In the genomic region with DNA sequence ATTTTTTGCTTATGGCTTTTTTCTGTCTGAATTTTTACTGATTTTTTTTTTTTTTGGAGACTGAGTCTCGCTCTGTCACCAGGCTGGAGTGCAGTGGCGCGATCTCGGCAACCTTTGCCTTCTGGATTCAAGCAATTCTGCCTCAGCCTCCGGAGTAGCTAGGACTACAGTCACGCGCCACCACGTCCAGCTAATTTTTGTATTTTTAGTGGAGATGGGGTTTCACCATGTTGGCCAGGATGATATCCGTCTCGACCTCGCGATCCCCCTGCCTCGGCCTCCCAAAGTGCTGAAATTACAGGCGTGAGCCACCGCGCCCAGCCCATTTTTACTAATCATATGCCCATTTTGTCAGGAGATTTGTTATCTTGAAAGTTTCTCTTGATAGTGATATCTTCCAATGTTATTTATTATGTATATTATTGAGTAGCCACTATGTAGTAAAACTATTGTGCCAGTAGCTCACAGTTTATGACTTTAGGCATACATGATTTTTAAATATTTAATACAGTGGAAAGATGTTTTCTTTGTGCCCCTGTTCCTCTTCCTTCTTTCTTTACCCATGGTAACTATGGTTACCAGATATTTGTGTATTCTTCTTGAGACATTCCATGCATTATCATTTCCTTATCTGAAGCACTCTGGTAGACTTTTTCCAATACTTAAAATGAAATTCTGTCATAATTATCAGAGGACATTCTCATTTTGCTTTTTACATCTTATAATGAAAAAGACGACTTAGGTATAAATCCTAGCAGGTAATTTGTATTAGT, we compare ENCODE assay signal across 9 cellular contexts. TPM values are rescaled to one million over a fixed set of nuclear protein-coding genes. Genes with fewer than 3 reads are reported as not detected.
A peak's percentile ranks its signal among the peaks of the same experiment; 100 is the strongest.
DNase-seq lines count a peak whose midpoint lies in the region; ATAC-seq and TF ChIP-seq lines count a peak whose summit lies in the region.
"Had no signal": no experiment of that assay in that cellular context is flagged by ENCODE, and none has a peak within 500 bp of the region (broad histone marks: within the 10 kb centered on the region; RNA-seq: fewer than 3 reads in every experiment).

No MANE protein-coding gene starts in this region.

- TF ChIP-seq CTCF in HFFc6 (IDR thresholded peaks at IDR 0.05) = no peak

- H3K27me3 Mint-ChIP-seq in HFFc6 (ENCODE audit: insufficient read depth) = peaks cover 1% of the 10 kb centered on the region; the same call in 1 of the 2 replicates
- no peaks in the 10 kb centered on the region for H3K27me3 Mint-ChIP-seq in activated CD4-positive, alpha-beta memory T cell treated with anti-CD3 and anti-CD28 coated beads, Interleukin-2, amount 10 ng/mL, durations not matched to agents 7 days and 5 days

- peaks cover 22% of the 10 kb centered on the region for H3K4me1 Mint-ChIP-seq in HFFc6 (ENCODE audit: low read depth)
- H3K4me1 Mint-ChIP-seq in activated CD4-positive, alpha-beta memory T cell treated with anti-CD3 and anti-CD28 coated beads, Interleukin-2, amount 10 ng/mL, durations not matched to agents 7 days and 5 days = peaks cover 45% of the 10 kb centered on the region

- H3K9me3 Mint-ChIP-seq in HFFc6 = no peaks in the 10 kb centered on the region
- H3K9me3 Mint-ChIP-seq in activated CD4-positive, alpha-beta memory T cell treated with anti-CD3 and anti-CD28 coated beads, Interleukin-2, amount 10 ng/mL, durations not matched to agents 7 days and 5 days = no peaks in the 10 kb centered on the region

- H3K27ac Mint-ChIP-seq in HFFc6 = peak overlapping the region; percentile 98
- H3K27ac Mint-ChIP-seq in activated CD4-positive, alpha-beta memory T cell treated with anti-CD3 and anti-CD28 coated beads, Interleukin-2, amount 10 ng/mL, durations not matched to agents 7 days and 5 days = no peak overlapping the region

- DNase-seq in CD1c-positive myeloid dendritic cell (ENCODE audit: extremely low spot score) = peak; percentile 28
- no peak for DNase-seq in HFFc6
- DNase-seq in activated CD4-positive, alpha-beta memory T cell treated with anti-CD3 and anti-CD28 coated beads, Interleukin-2, amount 10 ng/mL, durations not matched to agents 7 days and 5 days = no peak
- peak; percentile 2 for DNase-seq in kidney tubule cell (ENCODE audit: low spot score)
- DNase-seq in HPDE6-E6E7 (ENCODE audit: extremely low spot score) = no peak
- DNase-seq in SW 1271 (lab: John Stamatoyannopoulos, UW) = no peak
- DNase-seq: NCI-H2227 treated with DMSO at 0.1 percent for 48 hours had no signal

- ATAC-seq in GM18873 (IDR thresholded peaks at IDR 0.05; ENCODE audit: low FRiP score, unreplicated experiment) (no peak), HG02763 (IDR thresholded peaks at IDR 0.05; ENCODE audit: unreplicated experiment) (no peak)

- CTCF ChIA-PET in activated CD4-positive, alpha-beta memory T cell treated with anti-CD3 and anti-CD28 coated beads, Interleukin-2, amount 10 ng/mL, durations not matched to agents 7 days and 5 days (lab: Charles Lee) = interaction anchor here (0.7 to 1.5 kb wide), 3 partner anchors 31 to 181 kb away, joined by 3 to 4 read pairs (median 4); a partner anchor contains a TSS

- POLR2A ChIA-PET in activated CD4-positive, alpha-beta memory T cell treated with anti-CD3 and anti-CD28 coated beads, Interleukin-2, amount 10 ng/mL, durations not matched to agents 7 days and 5 days (lab: Charles Lee) = interaction anchor here (0.6 to 3.6 kb wide), 2 partner anchors 10 to 32 kb away, joined by 3 to 53 read pairs; a partner anchor contains a TSS

- H3K36me3 Mint-ChIP-seq in HFFc6 (ENCODE audit: low read depth) = peaks cover 17% of the 10 kb centered on the region; the same call in 1 of the 2 replicates
- H3K36me3 Mint-ChIP-seq in activated CD4-positive, alpha-beta memory T cell treated with anti-CD3 and anti-CD28 coated beads, Interleukin-2, amount 10 ng/mL, durations not matched to agents 7 days and 5 days (ENCODE audit: low read depth) = peaks cover 39% of the 10 kb centered on the region

- peak overlapping the region; percentile 99 for H3K4me3 Mint-ChIP-seq in HFFc6
- H3K4me3 Mint-ChIP-seq in activated CD4-positive, alpha-beta memory T cell treated with anti-CD3 and anti-CD28 coated beads, Interleukin-2, amount 10 ng/mL, durations not matched to agents 7 days and 5 days = peak overlapping the region; percentile 51

RNA-seq across cellular contexts. Expression of a gene that starts 2.1 kb away (rescaled TPM):
- 10 to 100 TPM; 40.3 to 65.1 (median 61.3) TPM for total RNA-seq in HFFc6 (2021; fragmentation: NEBNext Ultra II Directional; extraction: Animal tissue kit (Norgen Biotek cat#: 25700))
- 10 to 100 TPM; 59.4 to 59.5 TPM for total RNA-seq in activated CD4-positive, alpha-beta memory T cell treated with anti-CD3 and anti-CD28 coated beads, Interleukin-2, amount 10 ng/mL, durations not matched to agents 7 days and 5 days

RNA-seq across cellular contexts. Expression of a gene that starts 30.3 kb away (rescaled TPM):
- 10 to 100 TPM; 16.8 to 20.9 (median 19.4) TPM for total RNA-seq in HFFc6 (2021; fragmentation: NEBNext Ultra II Directional; extraction: Animal tissue kit (Norgen Biotek cat#: 25700))
- total RNA-seq in activated CD4-positive, alpha-beta memory T cell treated with anti-CD3 and anti-CD28 coated beads, Interleukin-2, amount 10 ng/mL, durations not matched to agents 7 days and 5 days = 10 to 100 TPM; 24.1 to 28.1 TPM

Comparison
In these comparisons a context has a peak if more than half of its experiments do, and no peak if none do; other contexts are left out.
1. DNase-seq: peak in CD1c-positive myeloid dendritic cell (single experiment) and kidney tubule cell (single experiment); none in HFFc6 (single experiment), activated CD4-positive, alpha-beta memory T cell treated with anti-CD3 and anti-CD28 coated beads, Interleukin-2, amount 10 ng/mL, durations not matched to agents 7 days and 5 days (single experiment), HPDE6-E6E7 (single experiment) and SW 1271 (0 of 2).